ENCODE assay signal across 1 cellular context in the genomic region with DNA sequence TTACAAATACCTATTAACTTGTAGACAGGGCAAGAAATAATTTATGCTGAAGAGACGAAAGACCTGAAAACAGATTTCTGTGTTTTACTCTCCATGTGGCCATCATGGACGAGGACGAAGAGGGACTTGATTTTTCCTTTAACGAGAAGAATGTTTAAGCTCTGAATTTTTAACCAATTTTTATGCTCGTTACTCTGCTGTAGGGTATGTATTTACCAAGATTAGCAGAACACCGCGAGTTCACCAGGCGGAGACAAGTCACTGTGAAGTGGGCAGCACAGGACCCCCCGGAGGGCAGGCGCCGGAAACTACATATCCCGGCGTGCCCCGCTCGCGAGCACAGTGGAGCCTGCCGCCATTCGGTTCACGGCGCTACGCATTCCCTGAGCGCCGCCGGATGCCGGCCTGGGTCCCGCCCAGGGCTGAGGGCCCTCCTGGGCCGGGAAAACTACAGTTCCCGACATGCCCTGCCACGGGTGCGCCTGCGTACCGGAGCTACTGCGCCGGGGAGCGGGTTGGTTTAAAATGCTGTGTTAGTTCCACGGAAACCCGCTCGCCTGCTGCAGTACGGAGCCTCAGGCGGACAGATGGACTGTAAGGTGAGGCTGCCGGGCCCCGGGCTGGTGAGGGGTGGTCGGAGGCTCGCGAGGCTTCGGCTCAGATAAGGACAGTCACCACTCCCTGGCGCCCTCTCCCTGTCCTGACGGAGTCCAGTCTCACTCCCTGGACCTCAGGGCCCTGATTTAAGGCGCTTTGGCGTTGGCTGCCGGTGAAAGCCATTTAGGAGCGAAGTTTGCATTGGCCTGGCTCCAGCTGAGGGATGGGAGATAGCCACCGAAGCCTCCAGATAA.
TF ChIP-seq lines count a peak whose summit lies in the region.

Gene CCDC150 (plus strand): TSS at position 536 of the 851 bp plus-strand sequence. CDS start 52 bp downstream, at position 588.

TF ChIP-seq in HepG2, 621 proteins besides CTCF, POLR2A, EP300 and RAD21 (continued from another document and continues in another):
- TF ChIP-seq TFE3 (CRISPR knock-in tag; IDR thresholded peaks at IDR 0.05) (peak; percentile 53), PHF8 (CRISPR knock-in tag; IDR thresholded peaks at IDR 0.05) (peak; percentile 83), ZGPAT (CRISPR knock-in tag; IDR thresholded peaks at IDR 0.05) (peak; percentile 93), IRF2 (CRISPR knock-in tag; IDR thresholded peaks at IDR 0.05) (peak; percentile 99), ATF1 (CRISPR knock-in tag; IDR thresholded peaks at IDR 0.05) (peak; percentile 95), GATAD1 (CRISPR knock-in tag; IDR thresholded peaks at IDR 0.05) (peak; percentile 92), ZNF253 (CRISPR knock-in tag; IDR thresholded peaks at IDR 0.05; ENCODE audit: borderline replicate concordance) (no peak), TRIM24 (CRISPR knock-in tag; IDR thresholded peaks at IDR 0.05) (no peak), PITX1 (CRISPR knock-in tag; IDR thresholded peaks at IDR 0.05) (peak; percentile 85)
- TF ChIP-seq, protein P1, sequence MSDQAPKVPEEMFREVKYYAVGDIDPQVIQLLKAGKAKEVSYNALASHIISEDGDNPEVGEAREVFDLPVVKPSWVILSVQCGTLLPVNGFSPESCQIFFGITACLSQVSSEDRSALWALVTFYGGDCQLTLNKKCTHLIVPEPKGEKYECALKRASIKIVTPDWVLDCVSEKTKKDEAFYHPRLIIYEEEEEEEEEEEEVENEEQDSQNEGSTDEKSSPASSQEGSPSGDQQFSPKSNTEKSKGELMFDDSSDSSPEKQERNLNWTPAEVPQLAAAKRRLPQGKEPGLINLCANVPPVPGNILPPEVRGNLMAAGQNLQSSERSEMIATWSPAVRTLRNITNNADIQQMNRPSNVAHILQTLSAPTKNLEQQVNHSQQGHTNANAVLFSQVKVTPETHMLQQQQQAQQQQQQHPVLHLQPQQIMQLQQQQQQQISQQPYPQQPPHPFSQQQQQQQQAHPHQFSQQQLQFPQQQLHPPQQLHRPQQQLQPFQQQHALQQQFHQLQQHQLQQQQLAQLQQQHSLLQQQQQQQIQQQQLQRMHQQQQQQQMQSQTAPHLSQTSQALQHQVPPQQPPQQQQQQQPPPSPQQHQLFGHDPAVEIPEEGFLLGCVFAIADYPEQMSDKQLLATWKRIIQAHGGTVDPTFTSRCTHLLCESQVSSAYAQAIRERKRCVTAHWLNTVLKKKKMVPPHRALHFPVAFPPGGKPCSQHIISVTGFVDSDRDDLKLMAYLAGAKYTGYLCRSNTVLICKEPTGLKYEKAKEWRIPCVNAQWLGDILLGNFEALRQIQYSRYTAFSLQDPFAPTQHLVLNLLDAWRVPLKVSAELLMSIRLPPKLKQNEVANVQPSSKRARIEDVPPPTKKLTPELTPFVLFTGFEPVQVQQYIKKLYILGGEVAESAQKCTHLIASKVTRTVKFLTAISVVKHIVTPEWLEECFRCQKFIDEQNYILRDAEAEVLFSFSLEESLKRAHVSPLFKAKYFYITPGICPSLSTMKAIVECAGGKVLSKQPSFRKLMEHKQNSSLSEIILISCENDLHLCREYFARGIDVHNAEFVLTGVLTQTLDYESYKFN (CRISPR knock-in tag; conservative IDR thresholded peaks at IDR 0.05): peak; percentile 17; the same call in 1 of the 2 replicates
- TF ChIP-seq, protein P2, sequence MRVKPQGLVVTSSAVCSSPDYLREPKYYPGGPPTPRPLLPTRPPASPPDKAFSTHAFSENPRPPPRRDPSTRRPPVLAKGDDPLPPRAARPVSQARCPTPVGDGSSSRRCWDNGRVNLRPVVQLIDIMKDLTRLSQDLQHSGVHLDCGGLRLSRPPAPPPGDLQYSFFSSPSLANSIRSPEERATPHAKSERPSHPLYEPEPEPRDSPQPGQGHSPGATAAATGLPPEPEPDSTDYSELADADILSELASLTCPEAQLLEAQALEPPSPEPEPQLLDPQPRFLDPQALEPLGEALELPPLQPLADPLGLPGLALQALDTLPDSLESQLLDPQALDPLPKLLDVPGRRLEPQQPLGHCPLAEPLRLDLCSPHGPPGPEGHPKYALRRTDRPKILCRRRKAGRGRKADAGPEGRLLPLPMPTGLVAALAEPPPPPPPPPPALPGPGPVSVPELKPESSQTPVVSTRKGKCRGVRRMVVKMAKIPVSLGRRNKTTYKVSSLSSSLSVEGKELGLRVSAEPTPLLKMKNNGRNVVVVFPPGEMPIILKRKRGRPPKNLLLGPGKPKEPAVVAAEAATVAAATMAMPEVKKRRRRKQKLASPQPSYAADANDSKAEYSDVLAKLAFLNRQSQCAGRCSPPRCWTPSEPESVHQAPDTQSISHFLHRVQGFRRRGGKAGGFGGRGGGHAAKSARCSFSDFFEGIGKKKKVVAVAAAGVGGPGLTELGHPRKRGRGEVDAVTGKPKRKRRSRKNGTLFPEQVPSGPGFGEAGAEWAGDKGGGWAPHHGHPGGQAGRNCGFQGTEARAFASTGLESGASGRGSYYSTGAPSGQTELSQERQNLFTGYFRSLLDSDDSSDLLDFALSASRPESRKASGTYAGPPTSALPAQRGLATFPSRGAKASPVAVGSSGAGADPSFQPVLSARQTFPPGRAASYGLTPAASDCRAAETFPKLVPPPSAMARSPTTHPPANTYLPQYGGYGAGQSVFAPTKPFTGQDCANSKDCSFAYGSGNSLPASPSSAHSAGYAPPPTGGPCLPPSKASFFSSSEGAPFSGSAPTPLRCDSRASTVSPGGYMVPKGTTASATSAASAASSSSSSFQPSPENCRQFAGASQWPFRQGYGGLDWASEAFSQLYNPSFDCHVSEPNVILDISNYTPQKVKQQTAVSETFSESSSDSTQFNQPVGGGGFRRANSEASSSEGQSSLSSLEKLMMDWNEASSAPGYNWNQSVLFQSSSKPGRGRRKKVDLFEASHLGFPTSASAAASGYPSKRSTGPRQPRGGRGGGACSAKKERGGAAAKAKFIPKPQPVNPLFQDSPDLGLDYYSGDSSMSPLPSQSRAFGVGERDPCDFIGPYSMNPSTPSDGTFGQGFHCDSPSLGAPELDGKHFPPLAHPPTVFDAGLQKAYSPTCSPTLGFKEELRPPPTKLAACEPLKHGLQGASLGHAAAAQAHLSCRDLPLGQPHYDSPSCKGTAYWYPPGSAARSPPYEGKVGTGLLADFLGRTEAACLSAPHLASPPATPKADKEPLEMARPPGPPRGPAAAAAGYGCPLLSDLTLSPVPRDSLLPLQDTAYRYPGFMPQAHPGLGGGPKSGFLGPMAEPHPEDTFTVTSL (CRISPR knock-in tag; IDR thresholded peaks at IDR 0.05; ENCODE audit: borderline replicate concordance): peak; percentile 79
- TF ChIP-seq, protein P3, sequence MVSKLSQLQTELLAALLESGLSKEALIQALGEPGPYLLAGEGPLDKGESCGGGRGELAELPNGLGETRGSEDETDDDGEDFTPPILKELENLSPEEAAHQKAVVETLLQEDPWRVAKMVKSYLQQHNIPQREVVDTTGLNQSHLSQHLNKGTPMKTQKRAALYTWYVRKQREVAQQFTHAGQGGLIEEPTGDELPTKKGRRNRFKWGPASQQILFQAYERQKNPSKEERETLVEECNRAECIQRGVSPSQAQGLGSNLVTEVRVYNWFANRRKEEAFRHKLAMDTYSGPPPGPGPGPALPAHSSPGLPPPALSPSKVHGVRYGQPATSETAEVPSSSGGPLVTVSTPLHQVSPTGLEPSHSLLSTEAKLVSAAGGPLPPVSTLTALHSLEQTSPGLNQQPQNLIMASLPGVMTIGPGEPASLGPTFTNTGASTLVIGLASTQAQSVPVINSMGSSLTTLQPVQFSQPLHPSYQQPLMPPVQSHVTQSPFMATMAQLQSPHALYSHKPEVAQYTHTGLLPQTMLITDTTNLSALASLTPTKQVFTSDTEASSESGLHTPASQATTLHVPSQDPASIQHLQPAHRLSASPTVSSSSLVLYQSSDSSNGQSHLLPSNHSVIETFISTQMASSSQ (IDR thresholded peaks at IDR 0.05; ENCODE audit: low read depth): peak; percentile 49
- TF ChIP-seq, protein P3 (CRISPR knock-in tag; IDR thresholded peaks at IDR 0.05; ENCODE audit: borderline replicate concordance): peak; percentile 36; the same call in 1 of the 2 replicates
- TF ChIP-seq, protein P4, sequence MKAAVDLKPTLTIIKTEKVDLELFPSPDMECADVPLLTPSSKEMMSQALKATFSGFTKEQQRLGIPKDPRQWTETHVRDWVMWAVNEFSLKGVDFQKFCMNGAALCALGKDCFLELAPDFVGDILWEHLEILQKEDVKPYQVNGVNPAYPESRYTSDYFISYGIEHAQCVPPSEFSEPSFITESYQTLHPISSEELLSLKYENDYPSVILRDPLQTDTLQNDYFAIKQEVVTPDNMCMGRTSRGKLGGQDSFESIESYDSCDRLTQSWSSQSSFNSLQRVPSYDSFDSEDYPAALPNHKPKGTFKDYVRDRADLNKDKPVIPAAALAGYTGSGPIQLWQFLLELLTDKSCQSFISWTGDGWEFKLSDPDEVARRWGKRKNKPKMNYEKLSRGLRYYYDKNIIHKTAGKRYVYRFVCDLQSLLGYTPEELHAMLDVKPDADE (CRISPR knock-in tag; IDR thresholded peaks at IDR 0.05): no peak
- TF ChIP-seq, protein P5, sequence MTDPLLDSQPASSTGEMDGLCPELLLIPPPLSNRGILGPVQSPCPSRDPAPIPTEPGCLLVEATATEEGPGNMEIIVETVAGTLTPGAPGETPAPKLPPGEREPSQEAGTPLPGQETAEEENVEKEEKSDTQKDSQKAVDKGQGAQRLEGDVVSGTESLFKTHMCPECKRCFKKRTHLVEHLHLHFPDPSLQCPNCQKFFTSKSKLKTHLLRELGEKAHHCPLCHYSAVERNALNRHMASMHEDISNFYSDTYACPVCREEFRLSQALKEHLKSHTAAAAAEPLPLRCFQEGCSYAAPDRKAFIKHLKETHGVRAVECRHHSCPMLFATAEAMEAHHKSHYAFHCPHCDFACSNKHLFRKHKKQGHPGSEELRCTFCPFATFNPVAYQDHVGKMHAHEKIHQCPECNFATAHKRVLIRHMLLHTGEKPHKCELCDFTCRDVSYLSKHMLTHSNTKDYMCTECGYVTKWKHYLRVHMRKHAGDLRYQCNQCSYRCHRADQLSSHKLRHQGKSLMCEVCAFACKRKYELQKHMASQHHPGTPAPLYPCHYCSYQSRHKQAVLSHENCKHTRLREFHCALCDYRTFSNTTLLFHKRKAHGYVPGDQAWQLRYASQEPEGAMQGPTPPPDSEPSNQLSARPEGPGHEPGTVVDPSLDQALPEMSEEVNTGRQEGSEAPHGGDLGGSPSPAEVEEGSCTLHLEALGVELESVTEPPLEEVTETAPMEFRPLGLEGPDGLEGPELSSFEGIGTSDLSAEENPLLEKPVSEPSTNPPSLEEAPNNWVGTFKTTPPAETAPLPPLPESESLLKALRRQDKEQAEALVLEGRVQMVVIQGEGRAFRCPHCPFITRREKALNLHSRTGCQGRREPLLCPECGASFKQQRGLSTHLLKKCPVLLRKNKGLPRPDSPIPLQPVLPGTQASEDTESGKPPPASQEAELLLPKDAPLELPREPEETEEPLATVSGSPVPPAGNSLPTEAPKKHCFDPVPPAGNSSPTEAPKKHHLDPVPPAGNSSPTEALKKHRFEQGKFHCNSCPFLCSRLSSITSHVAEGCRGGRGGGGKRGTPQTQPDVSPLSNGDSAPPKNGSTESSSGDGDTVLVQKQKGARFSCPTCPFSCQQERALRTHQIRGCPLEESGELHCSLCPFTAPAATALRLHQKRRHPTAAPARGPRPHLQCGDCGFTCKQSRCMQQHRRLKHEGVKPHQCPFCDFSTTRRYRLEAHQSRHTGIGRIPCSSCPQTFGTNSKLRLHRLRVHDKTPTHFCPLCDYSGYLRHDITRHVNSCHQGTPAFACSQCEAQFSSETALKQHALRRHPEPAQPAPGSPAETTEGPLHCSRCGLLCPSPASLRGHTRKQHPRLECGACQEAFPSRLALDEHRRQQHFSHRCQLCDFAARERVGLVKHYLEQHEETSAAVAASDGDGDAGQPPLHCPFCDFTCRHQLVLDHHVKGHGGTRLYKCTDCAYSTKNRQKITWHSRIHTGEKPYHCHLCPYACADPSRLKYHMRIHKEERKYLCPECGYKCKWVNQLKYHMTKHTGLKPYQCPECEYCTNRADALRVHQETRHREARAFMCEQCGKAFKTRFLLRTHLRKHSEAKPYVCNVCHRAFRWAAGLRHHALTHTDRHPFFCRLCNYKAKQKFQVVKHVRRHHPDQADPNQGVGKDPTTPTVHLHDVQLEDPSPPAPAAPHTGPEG (CRISPR knock-in tag; IDR thresholded peaks at IDR 0.05): peak; percentile 72; the same call in 1 of the 2 replicates
- TF ChIP-seq, protein P6, sequence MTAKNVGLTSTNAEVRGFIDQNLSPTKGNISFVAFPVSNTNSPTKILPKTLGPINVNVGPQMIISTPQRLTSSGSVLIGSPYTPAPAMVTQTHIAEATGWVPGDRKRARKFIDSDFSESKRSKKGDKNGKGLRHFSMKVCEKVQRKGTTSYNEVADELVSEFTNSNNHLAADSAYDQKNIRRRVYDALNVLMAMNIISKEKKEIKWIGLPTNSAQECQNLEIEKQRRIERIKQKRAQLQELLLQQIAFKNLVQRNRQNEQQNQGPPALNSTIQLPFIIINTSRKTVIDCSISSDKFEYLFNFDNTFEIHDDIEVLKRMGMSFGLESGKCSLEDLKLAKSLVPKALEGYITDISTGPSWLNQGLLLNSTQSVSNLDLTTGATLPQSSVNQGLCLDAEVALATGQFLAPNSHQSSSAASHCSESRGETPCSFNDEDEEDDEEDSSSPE (CRISPR knock-in tag; IDR thresholded peaks at IDR 0.05): peak; percentile 100
